Comparison of ENCODE assay signal across 1 cellular context in the genomic region with DNA sequence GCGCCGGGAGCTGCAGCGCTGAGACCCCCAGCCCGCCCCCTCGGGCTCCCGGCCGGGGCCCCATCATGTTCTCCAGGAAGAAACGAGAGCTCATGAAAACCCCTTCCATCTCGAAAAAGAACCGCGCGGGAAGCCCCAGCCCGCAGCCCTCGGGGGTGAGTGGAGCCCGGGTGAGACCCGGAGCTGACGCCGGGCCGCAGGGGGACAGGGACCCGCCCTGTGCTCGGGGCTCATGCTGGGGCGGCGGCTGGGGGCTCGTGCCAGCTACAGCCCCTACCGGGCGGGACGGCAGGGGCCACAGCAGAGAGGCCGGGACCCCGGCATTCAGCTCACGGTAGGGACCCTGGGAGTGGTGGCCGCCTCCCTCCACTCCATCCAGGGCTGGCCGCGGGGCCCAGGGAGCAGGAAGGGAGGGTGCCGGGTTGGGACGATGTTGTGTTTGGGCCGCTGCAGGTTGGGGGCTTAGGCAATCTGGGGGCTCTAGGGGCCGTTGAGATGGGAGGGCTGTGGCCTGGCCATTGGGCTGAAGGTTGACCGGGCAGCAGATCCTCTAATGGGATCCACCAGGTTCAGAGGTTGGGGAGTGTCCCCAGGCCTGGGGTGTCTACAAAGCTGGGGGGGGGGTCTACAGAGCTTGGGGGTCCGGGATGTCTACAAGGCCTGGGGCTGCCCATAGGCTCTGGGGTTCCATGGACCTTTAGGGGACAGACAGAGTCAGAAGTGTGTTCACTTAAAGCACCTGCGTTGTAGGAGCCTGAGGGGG.
TF ChIP-seq lines count a peak whose summit lies in the region.

No MANE protein-coding gene starts in this region.

TF ChIP-seq in HEK293T, 16 proteins besides CTCF, POLR2A, EP300 and RAD21 (continued from another document):
- TF ChIP-seq, protein P1, sequence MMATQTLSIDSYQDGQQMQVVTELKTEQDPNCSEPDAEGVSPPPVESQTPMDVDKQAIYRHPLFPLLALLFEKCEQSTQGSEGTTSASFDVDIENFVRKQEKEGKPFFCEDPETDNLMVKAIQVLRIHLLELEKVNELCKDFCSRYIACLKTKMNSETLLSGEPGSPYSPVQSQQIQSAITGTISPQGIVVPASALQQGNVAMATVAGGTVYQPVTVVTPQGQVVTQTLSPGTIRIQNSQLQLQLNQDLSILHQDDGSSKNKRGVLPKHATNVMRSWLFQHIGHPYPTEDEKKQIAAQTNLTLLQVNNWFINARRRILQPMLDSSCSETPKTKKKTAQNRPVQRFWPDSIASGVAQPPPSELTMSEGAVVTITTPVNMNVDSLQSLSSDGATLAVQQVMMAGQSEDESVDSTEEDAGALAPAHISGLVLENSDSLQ (IDR thresholded peaks at IDR 0.05) = no peak
- TF ChIP-seq NFRKB (IDR thresholded peaks at IDR 0.05) = no peak
- TF ChIP-seq ZNF384 (IDR thresholded peaks at IDR 0.05) = no peak
- TF ChIP-seq SP1 (IDR thresholded peaks at IDR 0.05) = no peak
- TF ChIP-seq HDGF (IDR thresholded peaks at IDR 0.05; ENCODE audit: borderline replicate concordance) = no peak
